ENCODE assay signal across 8 cellular contexts in genomic region chr11:65329944-65330403, GRCh38. TPM values are rescaled to one million over a fixed set of nuclear protein-coding genes. Genes with fewer than 3 reads are reported as not detected.
DNase-seq lines count a peak whose midpoint lies in the region; ATAC-seq lines count a peak whose summit lies in the region.

No MANE protein-coding gene starts in this region.

- no peak overlapping the region for H3K4me3 Mint-ChIP-seq in activated CD8-positive, alpha-beta memory T cell treated with anti-CD3 and anti-CD28 coated beads, Interleukin-2, amount 10 ng/mL, durations not matched to agents 7 days and 5 days

- DNase-seq in CD1c-positive myeloid dendritic cell (ENCODE audit: extremely low spot score) (peak; percentile 94), HUDEP-2 (lab: John Stamatoyannopoulos, UW; ENCODE audit: unreplicated experiment in 76 of 76) (peak in 70 of 76 experiments; percentile 9 to 81 (median 61)), NOMO-1 treated with DMSO at 0.1 percent for 48 hours (lab: John Stamatoyannopoulos, UW; ENCODE audit: unreplicated experiment) (peak; percentile 83), epidermal melanocyte (ENCODE audit: insufficient read length, low spot score) (peak; percentile 62), myocyte (ENCODE audit: low read depth) (peak; percentile 92)
- DNase-seq in activated CD8-positive, alpha-beta memory T cell treated with anti-CD3 and anti-CD28 coated beads, Interleukin-2, amount 10 ng/mL, durations not matched to agents 7 days and 5 days: peak; percentile 89
- peak; percentile 57 to 83 for DNase-seq in stimulated activated CD8-positive, alpha-beta memory T cell treated with anti-CD3 and anti-CD28 coated beads, Interleukin-4, amount 100 ng/mL, for 4 hours (ENCODE audit: low read depth in 2 of 2, low spot score in 1 of 2)

- peaks cover 15% of the 10 kb centered on the region for H3K4me1 Mint-ChIP-seq in activated CD8-positive, alpha-beta memory T cell treated with anti-CD3 and anti-CD28 coated beads, Interleukin-2, amount 10 ng/mL, durations not matched to agents 7 days and 5 days

- H3K27me3 Mint-ChIP-seq in activated CD8-positive, alpha-beta memory T cell treated with anti-CD3 and anti-CD28 coated beads, Interleukin-2, amount 10 ng/mL, durations not matched to agents 7 days and 5 days: peaks cover 6% of the 10 kb centered on the region

- CTCF ChIA-PET in activated CD8-positive, alpha-beta memory T cell treated with anti-CD3 and anti-CD28 coated beads, Interleukin-2, amount 10 ng/mL, durations not matched to agents 7 days and 5 days (lab: Charles Lee): interaction anchor here (0.5 to 12.9 kb wide), 56 partner anchors 9 to 660 kb away, joined by 3 to 200 read pairs (median 4); partner anchors contain the start of genes CAPN1, CDC42EP2, FAU and MRPL49

- peaks cover 5% of the 10 kb centered on the region for H3K36me3 Mint-ChIP-seq in activated CD8-positive, alpha-beta memory T cell treated with anti-CD3 and anti-CD28 coated beads, Interleukin-2, amount 10 ng/mL, durations not matched to agents 7 days and 5 days

- no peak for ATAC-seq in activated CD8-positive, alpha-beta memory T cell treated with anti-CD3 and anti-CD28 coated beads, Interleukin-2, amount 10 ng/mL, durations not matched to agents 7 days and 5 days
- ATAC-seq in HG03442 (IDR thresholded peaks at IDR 0.05; ENCODE audit: unreplicated experiment): no peak

- H3K27ac Mint-ChIP-seq in activated CD8-positive, alpha-beta memory T cell treated with anti-CD3 and anti-CD28 coated beads, Interleukin-2, amount 10 ng/mL, durations not matched to agents 7 days and 5 days: no peak overlapping the region

- no peaks in the 10 kb centered on the region for H3K9me3 Mint-ChIP-seq in activated CD8-positive, alpha-beta memory T cell treated with anti-CD3 and anti-CD28 coated beads, Interleukin-2, amount 10 ng/mL, durations not matched to agents 7 days and 5 days (ENCODE audit: low read depth)

RNA-seq across cellular contexts. Expression of gene DPF2, which starts 3.7 kb away (rescaled TPM):
- total RNA-seq in activated CD8-positive, alpha-beta memory T cell treated with anti-CD3 and anti-CD28 coated beads, Interleukin-2, amount 10 ng/mL, durations not matched to agents 7 days and 5 days: 10 to 100 TPM; 81.4 to 87.2 TPM
- 35.0 and 37.1 TPM in 2 replicates for total RNA-seq in myocyte
- 42.0 TPM for polyA plus RNA-seq in myocyte (2012)

RNA-seq across cellular contexts. Expression of gene CDC42EP2, which starts 15.3 kb away (rescaled TPM):
- 1 to 10 TPM in 1 of 2 experiments, not detected in 1; 1.4 TPM for total RNA-seq in activated CD8-positive, alpha-beta memory T cell treated with anti-CD3 and anti-CD28 coated beads, Interleukin-2, amount 10 ng/mL, durations not matched to agents 7 days and 5 days
- total RNA-seq in myocyte: 45.1 and 47.2 TPM in 2 replicates
- 30.8 TPM for polyA plus RNA-seq in myocyte (2012)

RNA-seq across cellular contexts. Expression of gene TIGD3, which starts 24.6 kb away (rescaled TPM):
- total RNA-seq in activated CD8-positive, alpha-beta memory T cell treated with anti-CD3 and anti-CD28 coated beads, Interleukin-2, amount 10 ng/mL, durations not matched to agents 7 days and 5 days: 1 to 10 TPM; 1.1 TPM
- 0.72 and 0.73 TPM in 2 replicates for total RNA-seq in myocyte
- polyA plus RNA-seq in myocyte (2012): 0.20 TPM

RNA-seq across cellular contexts. Expression of gene SLC25A45, which starts 52.5 kb away (rescaled TPM):
- total RNA-seq in activated CD8-positive, alpha-beta memory T cell treated with anti-CD3 and anti-CD28 coated beads, Interleukin-2, amount 10 ng/mL, durations not matched to agents 7 days and 5 days: 10 to 100 TPM; 19.4 to 25.1 TPM
- 2.9 and 4.6 TPM in 2 replicates for total RNA-seq in myocyte
- polyA plus RNA-seq in myocyte (2012): 5.7 TPM

RNA-seq across cellular contexts. Expression of gene FRMD8, which starts 56.5 kb away (rescaled TPM):
- 10 to 100 TPM; 52.0 to 56.7 TPM for total RNA-seq in activated CD8-positive, alpha-beta memory T cell treated with anti-CD3 and anti-CD28 coated beads, Interleukin-2, amount 10 ng/mL, durations not matched to agents 7 days and 5 days
- 36.2 and 49.1 TPM in 2 replicates for total RNA-seq in myocyte
- 18.2 TPM for polyA plus RNA-seq in myocyte (2012)

Comparison
In these comparisons a context has a peak if more than half of its experiments do, and no peak if none do; other contexts are left out.
1. RNA of gene CDC42EP2, which starts 15.3 kb away (total RNA-seq): 45.1 to 47.2 TPM in myocyte; 1.4 TPM in activated CD8-positive, alpha-beta memory T cell treated with anti-CD3 and anti-CD28 coated beads, Interleukin-2, amount 10 ng/mL, durations not matched to agents 7 days and 5 days; every median in the first group is over 10 times any median in the second.
2. Peak in every context shown above with its lines, with median percentiles within 50 percentile points of each other: DNase-seq.